8 cellular contexts compared by ENCODE assay signal in genomic region chr4:15002659-15003440, GRCh38. TPM values are rescaled to one million over a fixed set of nuclear protein-coding genes. Genes with fewer than 3 reads are reported as not detected.
A peak's percentile ranks its signal among the peaks of the same experiment; 100 is the strongest.
DNase-seq lines count a peak whose midpoint lies in the region; ATAC-seq and TF ChIP-seq lines count a peak whose summit lies in the region.

No MANE protein-coding gene starts in this region.

- no peaks in the 10 kb centered on the region for H3K9me3 ChIP-seq in left lung

- peaks cover 0 to 8% of the 10 kb centered on the region in 2 donors for H3K36me3 ChIP-seq in left lung

- H3K27ac ChIP-seq in coronary artery (peak overlapping the region; percentile 100), left lung (peak overlapping the region; percentile 100)

- no peaks in the 10 kb centered on the region for H3K9me3 Mint-ChIP-seq in activated CD4-positive, alpha-beta T cell treated with anti-CD3 and anti-CD28 coated beads, Interleukin-2, amount 10 ng/mL, durations not matched to agents 7 days and 5 days

- no peaks in the 10 kb centered on the region for H3K27me3 Mint-ChIP-seq in activated CD4-positive, alpha-beta T cell treated with anti-CD3 and anti-CD28 coated beads, Interleukin-2, amount 10 ng/mL, durations not matched to agents 7 days and 5 days

- no peak for TF ChIP-seq CTCF in coronary artery (IDR thresholded peaks at IDR 0.05)
- TF ChIP-seq CTCF in left lung (IDR thresholded peaks at IDR 0.05): no peak

- intact Hi-C loops in left lung (cut with DNase I): no loop called here

- H3K27me3 ChIP-seq in left lung: no peaks in the 10 kb centered on the region

- POLR2A ChIA-PET in activated CD4-positive, alpha-beta T cell treated with anti-CD3 and anti-CD28 coated beads, Interleukin-2, amount 10 ng/mL, durations not matched to agents 7 days and 5 days (lab: Charles Lee): interaction anchor here (0.6 kb wide), 1 partner anchor 111 kb away, joined by 3 read pairs; no protein-coding TSS in a partner anchor

- peak overlapping the region; percentile 98 for H3K27ac Mint-ChIP-seq in activated CD4-positive, alpha-beta T cell treated with anti-CD3 and anti-CD28 coated beads, Interleukin-2, amount 10 ng/mL, durations not matched to agents 7 days and 5 days

- peak overlapping the region; percentile 88 for H3K4me3 Mint-ChIP-seq in activated CD4-positive, alpha-beta T cell treated with anti-CD3 and anti-CD28 coated beads, Interleukin-2, amount 10 ng/mL, durations not matched to agents 7 days and 5 days

- ATAC-seq in HG03045 (IDR thresholded peaks at IDR 0.05; ENCODE audit: unreplicated experiment) (peak; percentile 26), left lung (peak; percentile 47)

- H3K4me3 ChIP-seq in coronary artery: peak overlapping the region; percentile 97
- H3K4me3 ChIP-seq in left lung: peak overlapping the region; percentile 86 to 96

- peaks cover 9 to 28% of the 10 kb centered on the region in 2 donors for H3K4me1 ChIP-seq in left lung

- CTCF ChIA-PET in activated CD4-positive, alpha-beta T cell treated with anti-CD3 and anti-CD28 coated beads, Interleukin-2, amount 10 ng/mL, durations not matched to agents 7 days and 5 days (lab: Charles Lee): interaction anchor here (0.8 kb wide), 1 partner anchor 26 kb away, joined by 3 read pairs; no protein-coding TSS in a partner anchor

- H3K4me1 Mint-ChIP-seq in activated CD4-positive, alpha-beta T cell treated with anti-CD3 and anti-CD28 coated beads, Interleukin-2, amount 10 ng/mL, durations not matched to agents 7 days and 5 days: peaks cover 28% of the 10 kb centered on the region

- H3K36me3 Mint-ChIP-seq in activated CD4-positive, alpha-beta T cell treated with anti-CD3 and anti-CD28 coated beads, Interleukin-2, amount 10 ng/mL, durations not matched to agents 7 days and 5 days (ENCODE audit: low read depth): peaks cover 8% of the 10 kb centered on the region

- DNase-seq in NCI-H524 (lab: John Stamatoyannopoulos, UW) (peak; percentile 47 to 63), NCI-H524 treated with DMSO at 0.1 percent for 48 hours (lab: John Stamatoyannopoulos, UW) (no peak), NCI-H526 (lab: John Stamatoyannopoulos, UW) (peak; percentile 10 to 53), coronary artery (ENCODE audit: low spot score) (peak; percentile 87), left lung (peak; percentile 89 to 95)
- peak; percentile 89 for DNase-seq in activated CD4-positive, alpha-beta T cell treated with anti-CD3 and anti-CD28 coated beads, Interleukin-2, amount 10 ng/mL, durations not matched to agents 7 days and 5 days
- peak; percentile 56 to 59 for DNase-seq in stimulated activated CD4-positive, alpha-beta T cell treated with anti-CD3 and anti-CD28 coated beads, Interleukin-2, amount 100 ng/mL, for 48 hours

RNA-seq across cellular contexts. Expression of gene CPEB2, which starts 0.6 kb away (rescaled TPM):
- 10 to 100 TPM; 19.7 to 20.3 TPM for total RNA-seq in activated CD4-positive, alpha-beta T cell treated with anti-CD3 and anti-CD28 coated beads, Interleukin-2, amount 10 ng/mL, durations not matched to agents 7 days and 5 days
- total RNA-seq in left lung: 10 to 100 TPM; 25.2 to 27.7 TPM
